In the genomic region with DNA sequence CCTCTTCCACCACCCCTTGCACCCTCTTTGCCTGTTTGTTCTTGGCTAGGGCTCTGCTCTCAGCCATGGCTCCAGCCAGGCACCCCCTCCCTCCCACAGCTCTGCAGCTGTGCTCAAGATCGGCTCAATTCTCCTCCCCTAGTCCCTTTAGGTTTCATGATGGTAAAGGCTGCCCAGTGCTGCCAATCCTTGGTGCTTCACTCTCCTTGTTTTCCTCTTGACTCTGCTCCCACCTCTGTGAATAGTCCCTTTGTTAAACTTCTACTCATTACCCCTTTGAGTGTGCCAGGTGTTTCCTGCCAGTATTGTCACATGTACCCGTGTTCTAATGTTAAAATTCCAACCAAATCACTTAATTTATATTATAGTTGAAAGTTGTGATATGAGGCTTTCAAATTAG, we compare ENCODE assay signal across 16 cellular contexts.
DNase-seq lines count a peak whose midpoint lies in the region; ATAC-seq, FAIRE-seq and TF ChIP-seq lines count a peak whose summit lies in the region.
"Had no signal": no experiment of that assay in that cellular context is flagged by ENCODE, and none has a peak within 500 bp of the region (broad histone marks: within the 10 kb centered on the region; RNA-seq: fewer than 3 reads in every experiment).

No MANE protein-coding gene starts in this region.

- no peaks in the 10 kb centered on the region for H3K79me2 ChIP-seq in Loucy (ENCODE audit: insufficient read depth, low read length)

- no peak overlapping the region for H3K27ac Mint-ChIP-seq in Calu3 (ENCODE audit: unreplicated experiment)

- H3K4me3 ChIP-seq in Loucy (ENCODE audit: low read length, poor library complexity, severe bottlenecking) = peak overlapping the region; percentile 46
- no peak overlapping the region for H3K4me3 ChIP-seq in mucosa of descending colon
- H3K4me3 ChIP-seq in kidney (ENCODE audit: low read length in 2 of 2) = no peak overlapping the region
- H3K4me3 ChIP-seq: heart left ventricle, K562, tibial nerve had no signal

- DNase-seq in Calu3 = peak; percentile 19
- DNase-seq in NCI-H69 (lab: John Stamatoyannopoulos, UW) = peak; percentile 65
- DNase-seq in mucosa of descending colon = no peak
- no peak for DNase-seq in stimulated activated naive CD4-positive, alpha-beta T cell treated with Interleukin-2 at 50 U/mL for 16 hours (lab: John Stamatoyannopoulos, UW)
- no peak for DNase-seq in kidney
- DNase-seq: activated CD8-positive, alpha-beta memory T cell treated with anti-CD3 and anti-CD28 coated beads, Interleukin-2, amount 50 U/mL, for 48 hours; erythroblast; heart left ventricle; T-helper 1 cell had no signal

- H2AFZ ChIP-seq in Loucy (ENCODE audit: low read length) = no peak overlapping the region

- H3K27me3 Mint-ChIP-seq in Calu3 (ENCODE audit: unreplicated experiment) = no peaks in the 10 kb centered on the region

- intact Hi-C loops in Calu3 (cut with micrococcal nuclease; ENCODE audit: unreplicated experiment) = no loop called here
- intact Hi-C loops in mucosa of descending colon (cut with DNase I, micrococcal nuclease) = no loop called here
- intact Hi-C loops in kidney (cut with DNase I) = no loop called here

- peaks cover 4% of the 10 kb centered on the region; the same call in 1 of the 2 replicates for H3F3A ChIP-seq in Loucy (ENCODE audit: low read depth)

- H3K9ac ChIP-seq in Loucy (ENCODE audit: low read depth, low read length, poor library complexity, severe bottlenecking) = no peak overlapping the region
- H3K9ac ChIP-seq in kidney (ENCODE audit: low read length in 2 of 2) = no peak overlapping the region

- no peaks in the 10 kb centered on the region for H3K36me3 ChIP-seq in Loucy (ENCODE audit: insufficient read depth, low read length)
- no peaks in the 10 kb centered on the region for H3K36me3 ChIP-seq in mucosa of descending colon (ENCODE audit: low read depth)
- H3K36me3 ChIP-seq in kidney (ENCODE audit: control insufficient read depth in 1 of 2, insufficient read depth in 2 of 2, low read length in 2 of 2) = no peaks in the 10 kb centered on the region
- H3K36me3 ChIP-seq: heart left ventricle, tibial nerve had no signal

- TF ChIP-seq CTCF in Calu3 (IDR thresholded peaks at IDR 0.05; ENCODE audit: unreplicated experiment) (no peak), Loucy (conservative IDR thresholded peaks at IDR 0.05; ENCODE audit: low read length) (no peak), mucosa of descending colon (IDR thresholded peaks at IDR 0.05) (no peak), kidney (IDR thresholded peaks at IDR 0.05; ENCODE audit: borderline replicate concordance, extremely low read depth, insufficient read depth) (no peak)

- CTCF ChIA-PET in Calu3 (lab: Charles Lee) = interaction anchor here (1.2 kb wide), 1 partner anchor 404 kb away, joined by 3 read pairs; no protein-coding TSS in a partner anchor

- no peaks in the 10 kb centered on the region for H3K27me3 ChIP-seq in Loucy (ENCODE audit: insufficient read depth, low read length, poor library complexity, severe bottlenecking)
- H3K27me3 ChIP-seq: heart left ventricle, tibial nerve had no signal

- peaks cover 43% of the 10 kb centered on the region for H3K4me1 ChIP-seq in Loucy (ENCODE audit: insufficient read depth, low read length, poor library complexity, severe bottlenecking)
- peaks cover 9% of the 10 kb centered on the region for H3K4me1 ChIP-seq in mucosa of descending colon (ENCODE audit: low read depth)
- no peaks in the 10 kb centered on the region for H3K4me1 ChIP-seq in kidney (ENCODE audit: control insufficient read depth in 1 of 2, insufficient read depth in 1 of 2, low read depth in 1 of 2, low read length in 2 of 2)
- H3K4me1 ChIP-seq: heart left ventricle, tibial nerve had no signal

- peak; percentile 60 for ATAC-seq in mucosa of descending colon
- no peak for ATAC-seq in HG02678 (IDR thresholded peaks at IDR 0.05; ENCODE audit: unreplicated experiment)
- no peak for ATAC-seq in HG02973 (IDR thresholded peaks at IDR 0.05; ENCODE audit: unreplicated experiment)
- ATAC-seq: heart left ventricle, K562, left lobe of liver had no signal

- H3K4me2 ChIP-seq in Loucy (ENCODE audit: low read depth, low read length, poor library complexity, severe bottlenecking) = peak overlapping the region; percentile 72

- H3K36me3 Mint-ChIP-seq in Calu3 (ENCODE audit: insufficient read depth, unreplicated experiment) = no peaks in the 10 kb centered on the region

- no peaks in the 10 kb centered on the region for H3K9me3 Mint-ChIP-seq in Calu3 (ENCODE audit: low read depth, unreplicated experiment)

- peaks cover 26% of the 10 kb centered on the region for H3K4me1 Mint-ChIP-seq in Calu3 (ENCODE audit: low read depth, unreplicated experiment)

- no peaks in the 10 kb centered on the region for H3K9me2 ChIP-seq in Loucy (replicated peaks; ENCODE audit: low read depth, low read length)

- no peak overlapping the region for H3K27ac ChIP-seq in kidney (ENCODE audit: low read depth in 2 of 2, low read length in 2 of 2)
- H3K27ac ChIP-seq: heart left ventricle, tibial nerve had no signal

- H3K9me3 ChIP-seq in Loucy (ENCODE audit: insufficient read depth, low read depth, low read length) = peaks cover 4% of the 10 kb centered on the region; the same call in 1 of the 2 replicates
- H3K9me3 ChIP-seq in mucosa of descending colon = peaks cover 3% of the 10 kb centered on the region
- peaks cover 0 to 6% of the 10 kb centered on the region in 2 donors for H3K9me3 ChIP-seq in kidney (ENCODE audit: control insufficient read depth in 1 of 2, low read length in 2 of 2)

- no TSS peak for BruUV-seq in Calu3 (replicated peaks; lab: Mats Ljungman, UMichigan)

- H3K4me3 Mint-ChIP-seq in Calu3 (ENCODE audit: low read depth, unreplicated experiment) = no peak overlapping the region

- H4K20me1 ChIP-seq in Loucy (ENCODE audit: insufficient read depth, low read length, poor library complexity, severe bottlenecking) = no peaks in the 10 kb centered on the region

- FAIRE-seq in kidney (lab: Jason Lieb, UNC) = no peak
- FAIRE-seq: GM12892, K562 had no signal

Comparison
In these comparisons a context has a peak if more than half of its experiments do, and no peak if none do; other contexts are left out.
1. DNase-seq: peak in Calu3 (single experiment) and NCI-H69 (single experiment); none in mucosa of descending colon (0 of 3), stimulated activated naive CD4-positive, alpha-beta T cell treated with Interleukin-2 at 50 U/mL for 16 hours (single experiment) and kidney (single experiment).